ENCODE assay signal across 8 cellular contexts in genomic region chr3:190586631-190587000, GRCh38.
DNase-seq lines count a peak whose midpoint lies in the region; ATAC-seq and TF ChIP-seq lines count a peak whose summit lies in the region.

No MANE protein-coding gene starts in this region.

- no peaks in the 10 kb centered on the region for H3K79me2 ChIP-seq in smooth muscle cell (ENCODE audit: low read depth)

- H3K4me1 ChIP-seq in smooth muscle cell (ENCODE audit: low read depth): peaks cover 6% of the 10 kb centered on the region

- no peak overlapping the region for H2AFZ ChIP-seq in smooth muscle cell (ENCODE audit: low read depth)

- H3K9me3 Mint-ChIP-seq in effector memory CD8-positive, alpha-beta T cell: no peaks in the 10 kb centered on the region

- no peaks in the 10 kb centered on the region for H3K9me3 ChIP-seq in smooth muscle cell (replicated peaks; ENCODE audit: low read depth)

- no peak for TF ChIP-seq CTCF in smooth muscle cell (IDR thresholded peaks at IDR 0.05; ENCODE audit: borderline replicate concordance, insufficient read depth, poor library complexity, severe bottlenecking)

- ATAC-seq in GM18520 (IDR thresholded peaks at IDR 0.05; ENCODE audit: unreplicated experiment) (peak; percentile 77), HG02642 (IDR thresholded peaks at IDR 0.05; ENCODE audit: poor library complexity, unreplicated experiment) (peak; percentile 75)
- ATAC-seq in effector memory CD8-positive, alpha-beta T cell (replicated peaks): peak; percentile 81

- no peaks in the 10 kb centered on the region for H3K36me3 ChIP-seq in smooth muscle cell (ENCODE audit: low read depth)

- H3K27me3 ChIP-seq in smooth muscle cell (ENCODE audit: low read depth): no peaks in the 10 kb centered on the region

- H3K36me3 Mint-ChIP-seq in effector memory CD8-positive, alpha-beta T cell (ENCODE audit: insufficient read depth): no peaks in the 10 kb centered on the region

- H3F3A ChIP-seq in smooth muscle cell (ENCODE audit: low read depth): no peaks in the 10 kb centered on the region

- H3K27ac ChIP-seq in smooth muscle cell (ENCODE audit: low read depth): peak overlapping the region; percentile 93

- no peaks in the 10 kb centered on the region for H3K27me3 Mint-ChIP-seq in effector memory CD8-positive, alpha-beta T cell

- H3K4me3 Mint-ChIP-seq in effector memory CD8-positive, alpha-beta T cell: peak overlapping the region; percentile 5 to 46

- H3K4me3 ChIP-seq in smooth muscle cell: no peak overlapping the region

- 47% methylated on average over 4 of the region's 4 CpGs for WGBS in smooth muscle cell (ENCODE audit: low lambda C conversion rate)

- peak overlapping the region; percentile 69 to 84 for H3K27ac Mint-ChIP-seq in effector memory CD8-positive, alpha-beta T cell

- H4K20me1 ChIP-seq in smooth muscle cell (ENCODE audit: low read depth): no peaks in the 10 kb centered on the region

- peak overlapping the region; percentile 55 for H3K4me2 ChIP-seq in smooth muscle cell

- peak overlapping the region; percentile 77 for H3K9ac ChIP-seq in smooth muscle cell (ENCODE audit: low read depth)

- peaks cover 14 to 17% of the 10 kb centered on the region in 2 donors for H3K4me1 Mint-ChIP-seq in effector memory CD8-positive, alpha-beta T cell (ENCODE audit: low read depth in 2 of 2)

- DNase-seq in RPMI7951 (ENCODE audit: low read depth) (peak; percentile 80), smooth muscle cell (lab: John Stamatoyannopoulos, UW; ENCODE audit: unreplicated experiment) (no peak), COLO668 (lab: John Stamatoyannopoulos, UW; ENCODE audit: unreplicated experiment) (no peak), NCI-H1092 treated with DMSO at 0.1 percent for 48 hours (lab: John Stamatoyannopoulos, UW) (no peak), NCI-H146 treated with DMSO at 0.1 percent for 48 hours (lab: John Stamatoyannopoulos, UW; ENCODE audit: unreplicated experiment) (no peak)
- DNase-seq in effector memory CD8-positive, alpha-beta T cell: peak in 2 of 3 experiments; percentile 2 to 6

Comparison
In these comparisons a context has a peak if more than half of its experiments do, and no peak if none do; other contexts are left out.
1. DNase-seq: peak in RPMI7951 (single experiment) and effector memory CD8-positive, alpha-beta T cell (2 of 3); none in smooth muscle cell (single experiment), COLO668 (single experiment), NCI-H1092 treated with DMSO at 0.1 percent for 48 hours (single experiment) and NCI-H146 treated with DMSO at 0.1 percent for 48 hours (single experiment).
2. Peak in every context shown above with its lines, with median percentiles within 50 percentile points of each other: ATAC-seq.